Comparison of ENCODE assay signal across 8 cellular contexts in genomic region chrX:155148724-155149537, GRCh38.
DNase-seq lines count a peak whose midpoint lies in the region; TF ChIP-seq lines count a peak whose summit lies in the region.

No MANE protein-coding gene starts in this region.

- H3K27ac Mint-ChIP-seq in glutamatergic neuron (ENCODE audit: unreplicated experiment), result no peak overlapping the region

- no peaks in the 10 kb centered on the region for H3K4me1 Mint-ChIP-seq in glutamatergic neuron (ENCODE audit: low read depth, unreplicated experiment)

- H3K27me3 Mint-ChIP-seq in glutamatergic neuron (ENCODE audit: unreplicated experiment), result no peaks in the 10 kb centered on the region

- H3K4me3 Mint-ChIP-seq in glutamatergic neuron (ENCODE audit: unreplicated experiment), result no peak overlapping the region

- peaks cover 3% of the 10 kb centered on the region for H3K9me3 Mint-ChIP-seq in glutamatergic neuron (ENCODE audit: unreplicated experiment)

- in situ Hi-C loops in KBM-7 (cut with MboI; ENCODE audit: low pct_unique_long_range_greater_than_20kb, low sequenced_read_pairs), result no loop called here

- H3K36me3 Mint-ChIP-seq in glutamatergic neuron (ENCODE audit: unreplicated experiment), result no peaks in the 10 kb centered on the region

- peak; percentile 44 for DNase-seq in ELR (ENCODE audit: low read depth)
- DNase-seq in KBM-7, result peak; percentile 79
- peak; percentile 59 for DNase-seq in activated CD8-positive, alpha-beta memory T cell treated with anti-CD3 and anti-CD28 coated beads for 24 hours
- DNase-seq in glutamatergic neuron, result peak; percentile 27
- DNase-seq in stimulated activated CD4-positive, alpha-beta T cell treated with anti-CD3 and anti-CD28 coated beads, TNF-alpha, amount 100 ng/mL, for 24 hours (ENCODE audit: low read depth in 3 of 3), result peak; percentile 0 to 3 (median 1)
- no peak for DNase-seq in SHP77 treated with DMSO at 0.1 percent for 48 hours (lab: John Stamatoyannopoulos, UW)
- no peak for DNase-seq in NCI-H2081 (lab: John Stamatoyannopoulos, UW)
- no peak for DNase-seq in putamen (ENCODE audit: low spot score)

- peak; percentile 69 for TF ChIP-seq CTCF in glutamatergic neuron (IDR thresholded peaks at IDR 0.05; ENCODE audit: partially characterized antibody, unreplicated experiment)

Comparison
In these comparisons a context has a peak if more than half of its experiments do, and no peak if none do; other contexts are left out.
1. DNase-seq: peak in ELR (single experiment), KBM-7 (single experiment), activated CD8-positive, alpha-beta memory T cell treated with anti-CD3 and anti-CD28 coated beads for 24 hours (single experiment), glutamatergic neuron (single experiment) and stimulated activated CD4-positive, alpha-beta T cell treated with anti-CD3 and anti-CD28 coated beads, TNF-alpha, amount 100 ng/mL, for 24 hours (3 of 3); none in SHP77 treated with DMSO at 0.1 percent for 48 hours (single experiment), NCI-H2081 (0 of 2) and putamen (single experiment).